8 cellular contexts compared by ENCODE assay signal in the genomic region with DNA sequence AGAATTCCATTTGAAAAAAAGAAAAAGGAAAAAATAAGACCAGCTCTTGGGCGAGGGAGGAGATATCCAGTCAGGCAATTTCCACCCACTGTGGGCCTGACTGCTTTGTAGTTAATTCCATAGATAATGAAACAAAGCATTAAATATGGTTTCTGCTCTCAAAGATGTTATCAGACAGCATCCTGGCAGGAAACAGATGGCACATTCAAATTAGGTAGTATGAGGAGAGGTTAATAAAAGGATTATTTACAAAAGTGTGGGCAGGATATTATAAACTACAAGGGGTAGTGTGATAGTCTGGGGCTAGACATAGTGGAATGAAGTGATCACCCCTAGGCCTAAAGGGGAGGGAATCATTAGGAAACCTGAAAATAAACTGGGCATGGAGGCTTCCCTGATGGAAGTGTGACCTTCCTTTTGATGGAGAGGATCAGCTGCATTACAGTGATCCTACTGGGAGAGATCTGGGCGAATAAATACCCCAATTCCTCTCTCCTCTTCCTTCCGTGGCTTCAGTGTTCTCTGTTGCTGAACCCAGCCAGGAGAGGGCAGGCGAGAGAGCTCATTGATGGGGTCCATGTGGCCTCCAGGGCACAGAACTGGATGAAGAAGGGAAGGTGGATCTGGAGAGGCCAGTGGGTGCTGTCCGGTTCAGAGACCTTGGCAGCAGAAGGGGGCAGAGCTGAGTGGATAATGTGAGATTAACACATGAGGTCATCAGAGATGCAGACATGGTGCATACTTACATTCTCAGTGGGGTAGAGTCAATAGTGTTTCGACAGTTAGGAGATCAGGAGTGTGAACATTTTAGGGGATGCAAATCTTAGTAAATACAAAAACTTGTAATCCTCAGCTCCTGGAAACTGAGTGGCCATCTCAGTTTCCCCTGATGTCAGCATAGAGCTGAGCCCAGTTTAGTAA.
DNase-seq lines count a peak whose midpoint lies in the region; ATAC-seq, FAIRE-seq and TF ChIP-seq lines count a peak whose summit lies in the region.

No MANE protein-coding gene starts in this region.

- H3K79me2 ChIP-seq in HepG2 (ENCODE audit: insufficient read depth, low read length) = no peaks in the 10 kb centered on the region

- WGBS in HepG2 (ENCODE audit: low lambda C conversion rate) = 8% methylated on average over 4 of the region's 6 CpGs

- peak; percentile 78 for TF ChIP-seq CTCF in HepG2 (CRISPR knock-in tag; IDR thresholded peaks at IDR 0.05)

- CTCF ChIA-PET in HepG2 (lab: Yijun Ruan, JAX; ENCODE audit: low intra/inter-chr PET ratio, low total read pairs) = interaction anchor here (1.5 to 2.0 kb wide), 2 partner anchors 609 to 735 kb away, joined by 8 to 11 read pairs; no protein-coding TSS in a partner anchor

- no peaks in the 10 kb centered on the region for H3K27me3 ChIP-seq in HepG2 (ENCODE audit: control insufficient read depth in 1 of 2, insufficient read depth in 2 of 2, low read length in 2 of 2)

- peak; percentile 64 for DNase-seq in Daoy (ENCODE audit: low read depth)
- peak; percentile 21 for DNase-seq in NCI-H1092 (lab: John Stamatoyannopoulos, UW)
- DNase-seq in astrocyte of the hippocampus (ENCODE audit: low read depth, low spot score) = peak; percentile 19
- DNase-seq in HepG2 (ENCODE audit: low spot score) = peak; percentile 25

- no peak for TF ChIP-seq POLR2A in HepG2 (IDR thresholded peaks at IDR 0.05; ENCODE audit: insufficient read depth in 1 of 2, low read depth in 2 of 2, low read length in 2 of 2)

- BruUV-seq in HepG2 (replicated peaks; lab: Mats Ljungman, UMichigan) = no TSS peak

- no peak overlapping the region for H3K4me2 ChIP-seq in HepG2 (ENCODE audit: low read depth, low read length)

- no peak for FAIRE-seq in HepG2 (lab: Jason Lieb, UNC)

- no peaks in the 10 kb centered on the region for H3K4me1 ChIP-seq in HepG2 (ENCODE audit: insufficient read depth, low read length)

- no peaks in the 10 kb centered on the region for H3K36me3 ChIP-seq in HepG2 (replicated peaks in 1 of 2; ENCODE audit: control insufficient read depth in 1 of 2, insufficient read depth in 2 of 2, low read length in 2 of 2)

- TF ChIP-seq EP300 in HepG2 (IDR thresholded peaks at IDR 0.05; ENCODE audit: low read depth in 2 of 2, low read length in 2 of 2) = no peak
- TF ChIP-seq EP300 in HepG2 (CRISPR knock-in tag; IDR thresholded peaks at IDR 0.05; ENCODE audit: borderline replicate concordance) = no peak

- no peak overlapping the region for H2AFZ ChIP-seq in HepG2 (ENCODE audit: low read length)

- H3K9me3 ChIP-seq in HepG2 (ENCODE audit: low read length) = no peaks in the 10 kb centered on the region

- POLR2A ChIA-PET in HepG2 (lab: Yijun Ruan, JAX) = interaction anchor here (1.4 kb wide), 1 partner anchor 583 kb away, joined by 3 read pairs; no protein-coding TSS in a partner anchor

- in situ Hi-C loops in HepG2 (cut with HindIII; ENCODE audit: extremely low pct_ligation_motif_present, low pct_unique_long_range_greater_than_20kb) = loop anchor here (10.0 to 25.0 kb wide), 2 partner anchors 606 to 734 kb away; no protein-coding TSS in a partner anchor

- H3K4me3 ChIP-seq in HepG2 (replicated peaks in 1 of 3; ENCODE audit: insufficient read depth in 1 of 3, low read depth in 2 of 3, low read length in 3 of 3) = no peak overlapping the region

- peak; percentile 52; the same call in 1 of the 2 replicates for TF ChIP-seq RAD21 in HepG2 (CRISPR knock-in tag; IDR thresholded peaks at IDR 0.05)

- no peak overlapping the region for H3K27ac ChIP-seq in HepG2 (ENCODE audit: extremely low read length, insufficient read depth, low read length)

- no peak overlapping the region for H3K9ac ChIP-seq in HepG2 (ENCODE audit: insufficient read depth, low read depth, low read length)

- intact Hi-C loops in HepG2 (cut with micrococcal nuclease; ENCODE audit: unreplicated experiment) = loop anchor here (1.0 to 10.0 kb wide), 3 partner anchors 376 to 735 kb away; no protein-coding TSS in a partner anchor

- no peaks in the 10 kb centered on the region for H4K20me1 ChIP-seq in HepG2 (ENCODE audit: insufficient read depth, low read length)

- peak; percentile 79 for ATAC-seq in GM21390 (IDR thresholded peaks at IDR 0.05; ENCODE audit: unreplicated experiment)
- ATAC-seq in HepG2 = peak; percentile 98
- ATAC-seq in GM18873 (IDR thresholded peaks at IDR 0.05; ENCODE audit: low FRiP score, unreplicated experiment) = no peak
- no peak for ATAC-seq in HG03097 (IDR thresholded peaks at IDR 0.05; ENCODE audit: low FRiP score, unreplicated experiment)
- no peak for ATAC-seq in HG03460 (IDR thresholded peaks at IDR 0.05; ENCODE audit: unreplicated experiment)

TF ChIP-seq in HepG2, 621 proteins besides CTCF, POLR2A, EP300 and RAD21:
- no peak for TF ChIP-seq ZBTB7A (CRISPR knock-in tag; IDR thresholded peaks at IDR 0.05)
- no peak for TF ChIP-seq ZNF556 (CRISPR knock-in tag; IDR thresholded peaks at IDR 0.05; ENCODE audit: borderline replicate concordance)
- no peak for TF ChIP-seq ZNF333 (CRISPR knock-in tag; IDR thresholded peaks at IDR 0.05; ENCODE audit: borderline replicate concordance)
- peak; percentile 76 for TF ChIP-seq SMC3 (IDR thresholded peaks at IDR 0.05; ENCODE audit: low read length)
- TF ChIP-seq, protein P1, sequence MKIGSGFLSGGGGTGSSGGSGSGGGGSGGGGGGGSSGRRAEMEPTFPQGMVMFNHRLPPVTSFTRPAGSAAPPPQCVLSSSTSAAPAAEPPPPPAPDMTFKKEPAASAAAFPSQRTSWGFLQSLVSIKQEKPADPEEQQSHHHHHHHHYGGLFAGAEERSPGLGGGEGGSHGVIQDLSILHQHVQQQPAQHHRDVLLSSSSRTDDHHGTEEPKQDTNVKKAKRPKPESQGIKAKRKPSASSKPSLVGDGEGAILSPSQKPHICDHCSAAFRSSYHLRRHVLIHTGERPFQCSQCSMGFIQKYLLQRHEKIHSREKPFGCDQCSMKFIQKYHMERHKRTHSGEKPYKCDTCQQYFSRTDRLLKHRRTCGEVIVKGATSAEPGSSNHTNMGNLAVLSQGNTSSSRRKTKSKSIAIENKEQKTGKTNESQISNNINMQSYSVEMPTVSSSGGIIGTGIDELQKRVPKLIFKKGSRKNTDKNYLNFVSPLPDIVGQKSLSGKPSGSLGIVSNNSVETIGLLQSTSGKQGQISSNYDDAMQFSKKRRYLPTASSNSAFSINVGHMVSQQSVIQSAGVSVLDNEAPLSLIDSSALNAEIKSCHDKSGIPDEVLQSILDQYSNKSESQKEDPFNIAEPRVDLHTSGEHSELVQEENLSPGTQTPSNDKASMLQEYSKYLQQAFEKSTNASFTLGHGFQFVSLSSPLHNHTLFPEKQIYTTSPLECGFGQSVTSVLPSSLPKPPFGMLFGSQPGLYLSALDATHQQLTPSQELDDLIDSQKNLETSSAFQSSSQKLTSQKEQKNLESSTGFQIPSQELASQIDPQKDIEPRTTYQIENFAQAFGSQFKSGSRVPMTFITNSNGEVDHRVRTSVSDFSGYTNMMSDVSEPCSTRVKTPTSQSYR (CRISPR knock-in tag; IDR thresholded peaks at IDR 0.05; ENCODE audit: borderline replicate concordance) = no peak
- TF ChIP-seq, protein P2, sequence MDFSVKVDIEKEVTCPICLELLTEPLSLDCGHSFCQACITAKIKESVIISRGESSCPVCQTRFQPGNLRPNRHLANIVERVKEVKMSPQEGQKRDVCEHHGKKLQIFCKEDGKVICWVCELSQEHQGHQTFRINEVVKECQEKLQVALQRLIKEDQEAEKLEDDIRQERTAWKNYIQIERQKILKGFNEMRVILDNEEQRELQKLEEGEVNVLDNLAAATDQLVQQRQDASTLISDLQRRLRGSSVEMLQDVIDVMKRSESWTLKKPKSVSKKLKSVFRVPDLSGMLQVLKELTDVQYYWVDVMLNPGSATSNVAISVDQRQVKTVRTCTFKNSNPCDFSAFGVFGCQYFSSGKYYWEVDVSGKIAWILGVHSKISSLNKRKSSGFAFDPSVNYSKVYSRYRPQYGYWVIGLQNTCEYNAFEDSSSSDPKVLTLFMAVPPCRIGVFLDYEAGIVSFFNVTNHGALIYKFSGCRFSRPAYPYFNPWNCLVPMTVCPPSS (IDR thresholded peaks at IDR 0.05) = no peak
- TF ChIP-seq KAT8 (CRISPR knock-in tag; IDR thresholded peaks at IDR 0.05) = no peak
- TF ChIP-seq STAG1 (CRISPR knock-in tag; IDR thresholded peaks at IDR 0.05) = peak; percentile 67
- no peak for TF ChIP-seq MLLT10 (CRISPR knock-in tag; IDR thresholded peaks at IDR 0.05)

Comparison
In these comparisons a context has a peak if more than half of its experiments do, and no peak if none do; other contexts are left out.
1. ATAC-seq: peak in GM21390 (single experiment) and HepG2 (single experiment); none in GM18873 (single experiment), HG03097 (single experiment) and HG03460 (single experiment).
2. Peak in every context shown above with its lines, with median percentiles within 50 percentile points of each other: DNase-seq.